In genomic region chr1:179226749-179227148, GRCh38 we compare ENCODE assay signal across 1 cellular context.
TF ChIP-seq lines count a peak whose summit lies in the region.

No MANE protein-coding gene starts in this region.

TF ChIP-seq in HepG2, 621 proteins besides CTCF, POLR2A, EP300 and RAD21 (continued from another document and continues in another):
- TF ChIP-seq ARID5B (CRISPR knock-in tag; IDR thresholded peaks at IDR 0.05): peak; percentile 56
- no peak for TF ChIP-seq ZBTB34 (CRISPR knock-in tag; IDR thresholded peaks at IDR 0.05)
- peak; percentile 41; the same call in 1 of the 2 replicates for TF ChIP-seq NR2F6 (IDR thresholded peaks at IDR 0.05)
- peak; percentile 53; the same call in 1 of the 2 replicates for TF ChIP-seq NR2F6 (CRISPR knock-in tag; IDR thresholded peaks at IDR 0.05)
- no peak for TF ChIP-seq ZBTB44 (CRISPR knock-in tag; IDR thresholded peaks at IDR 0.05)
- TF ChIP-seq ELK4 (CRISPR knock-in tag; IDR thresholded peaks at IDR 0.05; ENCODE audit: borderline replicate concordance): no peak
- no peak for TF ChIP-seq NAIF1 (CRISPR knock-in tag; IDR thresholded peaks at IDR 0.05; ENCODE audit: borderline replicate concordance)
- TF ChIP-seq SOX5 (CRISPR knock-in tag; IDR thresholded peaks at IDR 0.05; ENCODE audit: borderline replicate concordance): peak; percentile 33; the same call in 1 of the 2 replicates
- TF ChIP-seq ZNF547 (CRISPR knock-in tag; IDR thresholded peaks at IDR 0.05): no peak
- peak; percentile 50 for TF ChIP-seq PAXIP1 (CRISPR knock-in tag; conservative IDR thresholded peaks at IDR 0.05)
- peak; percentile 54; the same call in 1 of the 2 replicates for TF ChIP-seq RARA (CRISPR knock-in tag; IDR thresholded peaks at IDR 0.05)
- peak; percentile 67; the same call in 1 of the 2 replicates for TF ChIP-seq ISL2 (CRISPR knock-in tag; IDR thresholded peaks at IDR 0.05)
- no peak for TF ChIP-seq SOX13 (IDR thresholded peaks at IDR 0.05)
- peak in 1 of 2 experiments; percentile 59; a peak in 1 of 4 replicates for TF ChIP-seq SOX13 (CRISPR knock-in tag; conservative IDR thresholded peaks at IDR 0.05 in 1 of 2, IDR thresholded peaks at IDR 0.05 in 1 of 2)
- 0 out of 2 replicates have a peak, but pooled peaks have one; percentile 12 for TF ChIP-seq ZMYM4 (CRISPR knock-in tag; IDR thresholded peaks at IDR 0.05)
- no peak for TF ChIP-seq ZSCAN22 (CRISPR knock-in tag; IDR thresholded peaks at IDR 0.05)
- no peak for TF ChIP-seq SP140L (CRISPR knock-in tag; IDR thresholded peaks at IDR 0.05; ENCODE audit: borderline replicate concordance)
- TF ChIP-seq LCORL (IDR thresholded peaks at IDR 0.05): no peak
- TF ChIP-seq LCORL (CRISPR knock-in tag; IDR thresholded peaks at IDR 0.05): peak; percentile 24; the same call in 1 of the 2 replicates
- peak; percentile 74 for TF ChIP-seq GATAD2A (CRISPR knock-in tag; IDR thresholded peaks at IDR 0.05)
- TF ChIP-seq ZNF503 (CRISPR knock-in tag; IDR thresholded peaks at IDR 0.05): 0 out of 2 replicates have a peak, but pooled peaks have one; percentile 26
- TF ChIP-seq ARNT2 (CRISPR knock-in tag; IDR thresholded peaks at IDR 0.05; ENCODE audit: low read depth): no peak
- no peak for TF ChIP-seq NR1H2 (CRISPR knock-in tag; IDR thresholded peaks at IDR 0.05; ENCODE audit: borderline replicate concordance, low read depth)
- no peak for TF ChIP-seq REXO4 (CRISPR knock-in tag; IDR thresholded peaks at IDR 0.05; ENCODE audit: borderline replicate concordance)
- TF ChIP-seq ZNF3 (CRISPR knock-in tag; IDR thresholded peaks at IDR 0.05): peak; percentile 99
- peak; percentile 32; the same call in 1 of the 2 replicates for TF ChIP-seq HMG20A (CRISPR knock-in tag; IDR thresholded peaks at IDR 0.05; ENCODE audit: borderline replicate concordance)
- 0 out of 2 replicates have a peak, but pooled peaks have one; percentile 41 for TF ChIP-seq FOXA3 (CRISPR knock-in tag; IDR thresholded peaks at IDR 0.05)
- TF ChIP-seq ZMYM2 (CRISPR knock-in tag; IDR thresholded peaks at IDR 0.05): peak; percentile 86
- peak; percentile 28 to 49; a peak in 1 of 4 replicates for TF ChIP-seq NR2F1 (CRISPR knock-in tag; IDR thresholded peaks at IDR 0.05)
- no peak for TF ChIP-seq ZNF121 (CRISPR knock-in tag; IDR thresholded peaks at IDR 0.05)
- TF ChIP-seq ZNF598 (CRISPR knock-in tag; IDR thresholded peaks at IDR 0.05; ENCODE audit: borderline replicate concordance): no peak
- TF ChIP-seq IKZF4 (CRISPR knock-in tag; IDR thresholded peaks at IDR 0.05; ENCODE audit: borderline replicate concordance, low read depth, not compliant biosample characterization): no peak
- TF ChIP-seq FOXP4 (CRISPR knock-in tag; IDR thresholded peaks at IDR 0.05): peak; percentile 30; the same call in 1 of the 2 replicates
- peak; percentile 57 for TF ChIP-seq MED1 (CRISPR knock-in tag; IDR thresholded peaks at IDR 0.05)
- 0 out of 2 replicates have a peak, but pooled peaks have one; percentile 24 for TF ChIP-seq HNF1A (IDR thresholded peaks at IDR 0.05; ENCODE audit: low read depth)
- TF ChIP-seq HNF1A (CRISPR knock-in tag; IDR thresholded peaks at IDR 0.05; ENCODE audit: borderline replicate concordance): no peak
- 0 out of 2 replicates have a peak, but pooled peaks have one; percentile 26 for TF ChIP-seq NR2F2 (IDR thresholded peaks at IDR 0.05; ENCODE audit: borderline replicate concordance, low read depth)
